ENCODE assay signal across 15 cellular contexts in the genomic region with DNA sequence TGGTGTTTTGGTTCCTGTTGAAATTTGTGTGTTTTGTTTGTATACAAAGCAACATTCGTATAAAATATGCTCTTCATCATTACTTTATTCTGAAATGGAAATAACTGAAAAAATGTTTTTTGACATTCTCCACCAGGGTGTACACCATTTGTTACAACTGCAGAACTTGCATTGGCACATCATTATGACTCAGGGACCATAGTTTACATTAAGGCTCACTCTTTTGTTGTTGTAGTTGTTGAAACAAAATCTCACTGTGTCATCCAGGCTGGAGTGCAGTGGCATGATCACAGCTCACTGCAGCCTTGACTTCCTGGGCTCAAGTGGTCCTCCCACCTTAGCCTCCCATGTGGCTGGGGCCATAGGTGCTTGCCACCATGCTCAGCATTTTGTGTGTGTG.
DNase-seq lines count a peak whose midpoint lies in the region; ATAC-seq and TF ChIP-seq lines count a peak whose summit lies in the region.
"Had no signal": no experiment of that assay in that cellular context is flagged by ENCODE, and none has a peak within 500 bp of the region (broad histone marks: within the 10 kb centered on the region; RNA-seq: fewer than 3 reads in every experiment).

No MANE protein-coding gene starts in this region.

- H3K36me3 Mint-ChIP-seq in activated CD8-positive, alpha-beta memory T cell treated with anti-CD3 and anti-CD28 coated beads, Interleukin-2, amount 10 ng/mL, durations not matched to agents 7 days and 5 days = no peaks in the 10 kb centered on the region
- no peaks in the 10 kb centered on the region for H3K36me3 Mint-ChIP-seq in endodermal cell (ENCODE audit: low read depth)
- H3K36me3 Mint-ChIP-seq: CD4-positive, CD25-positive, alpha-beta regulatory T cell had no signal

- no peak overlapping the region for H2BK15ac ChIP-seq in IMR-90 (ENCODE audit: low read depth, low read length)

- no peak overlapping the region for H2AFZ ChIP-seq in IMR-90 (replicated peaks; ENCODE audit: low read length, poor library complexity)
- H2AFZ ChIP-seq: GM23338 had no signal

- H2AK9ac ChIP-seq in IMR-90 (replicated peaks; ENCODE audit: low read depth, low read length, poor library complexity) = no peak overlapping the region

- H3K56ac ChIP-seq in IMR-90 (ENCODE audit: extremely low read depth, insufficient read depth, low read length) = no peak overlapping the region

- BruUV-seq in IMR-90 (replicated peaks; lab: Mats Ljungman, UMichigan) = no TSS peak

- H3K9me3 Mint-ChIP-seq in activated CD8-positive, alpha-beta memory T cell treated with anti-CD3 and anti-CD28 coated beads, Interleukin-2, amount 10 ng/mL, durations not matched to agents 7 days and 5 days (ENCODE audit: low read depth) = peaks cover 14% of the 10 kb centered on the region
- H3K9me3 Mint-ChIP-seq in endodermal cell = no peaks in the 10 kb centered on the region
- H3K9me3 Mint-ChIP-seq: GM23338, H9 had no signal

- WGBS in IMR-90 (ENCODE audit: extremely low coverage in 2 of 2, insufficient read length in 1 of 2), 2 experiments = no CpG with 5 or more reads among the region's 1 CpG
- WGBS in endodermal cell (ENCODE audit: insufficient coverage in 1 of 2, insufficient read length in 1 of 2), 2 experiments = 100% methylated on average over 1 of the region's 1 CpG; no CpG with 5 or more reads in 1 of the 2 experiments

- no peak for TF ChIP-seq RAD21 in IMR-90 (IDR thresholded peaks at IDR 0.05; ENCODE audit: low read length)

- no peak overlapping the region for H3K18ac ChIP-seq in IMR-90 (ENCODE audit: low read depth, low read length)

- no peak overlapping the region for H3K4ac ChIP-seq in IMR-90 (ENCODE audit: low read depth, low read length)

- no peaks in the 10 kb centered on the region for H3K27me3 Mint-ChIP-seq in activated CD8-positive, alpha-beta memory T cell treated with anti-CD3 and anti-CD28 coated beads, Interleukin-2, amount 10 ng/mL, durations not matched to agents 7 days and 5 days
- H3K27me3 Mint-ChIP-seq in endodermal cell (ENCODE audit: insufficient read depth) = no peaks in the 10 kb centered on the region
- H3K27me3 Mint-ChIP-seq: CD4-positive, CD25-positive, alpha-beta regulatory T cell had no signal

- no peak overlapping the region for H3K4me2 ChIP-seq in IMR-90 (ENCODE audit: low read depth, low read length)
- H3K4me2 ChIP-seq: BLaER1 treated with 17β-estradiol and CSF1 and Interleukin-3, amounts not matched to agents 10 nM and 100 nM; GM23338 had no signal

- dilution Hi-C loops in IMR-90 (cut with HindIII; ENCODE audit: low sequenced_read_pairs, unreplicated experiment) = no loop called here

- H4K5ac ChIP-seq in IMR-90 (ENCODE audit: low read depth, low read length) = no peak overlapping the region

- no peak overlapping the region for H3K23ac ChIP-seq in IMR-90 (ENCODE audit: low read depth, low read length)

- H2BK120ac ChIP-seq in IMR-90 (ENCODE audit: low read depth, low read length) = no peak overlapping the region

- intact Hi-C loops in Right ventricle myocardium inferior (cut with DNase I) = loop anchor here (5.0 kb wide), 1 partner anchor 93 kb away; no protein-coding TSS in a partner anchor
- intact Hi-C loops in left ventricle myocardium inferior (cut with micrococcal nuclease) = no loop called here
- intact Hi-C loops in IMR-90 (cut with micrococcal nuclease) = no loop called here

- no peak overlapping the region for H4K91ac ChIP-seq in IMR-90 (ENCODE audit: insufficient read depth, low read depth, low read length)

- H3K4me3 ChIP-seq in left ventricle myocardium inferior = no peak overlapping the region
- H3K4me3 ChIP-seq in IMR-90 (ENCODE audit: insufficient read depth, low read depth, low read length) = no peak overlapping the region
- no peak overlapping the region for H3K4me3 ChIP-seq in endodermal cell (ENCODE audit: low read length)
- H3K4me3 ChIP-seq: BLaER1 treated with 17β-estradiol and CSF1 and Interleukin-3, amounts not matched to agents 10 nM and 100 nM; GM12878; GM23338 had no signal

- no peak overlapping the region for H3K4me3 Mint-ChIP-seq in activated CD8-positive, alpha-beta memory T cell treated with anti-CD3 and anti-CD28 coated beads, Interleukin-2, amount 10 ng/mL, durations not matched to agents 7 days and 5 days
- no peak overlapping the region for H3K4me3 Mint-ChIP-seq in endodermal cell
- H3K4me3 Mint-ChIP-seq: CD4-positive, CD25-positive, alpha-beta regulatory T cell; GM23338; H9 had no signal

- CTCF ChIA-PET in IMR-90 (lab: Yijun Ruan, JAX) = no interaction called here
- CTCF ChIA-PET in activated CD8-positive, alpha-beta memory T cell treated with anti-CD3 and anti-CD28 coated beads, Interleukin-2, amount 10 ng/mL, durations not matched to agents 7 days and 5 days (lab: Charles Lee) = no interaction called here

- H3K4me1 Mint-ChIP-seq in activated CD8-positive, alpha-beta memory T cell treated with anti-CD3 and anti-CD28 coated beads, Interleukin-2, amount 10 ng/mL, durations not matched to agents 7 days and 5 days = no peaks in the 10 kb centered on the region
- H3K4me1 Mint-ChIP-seq in endodermal cell = no peaks in the 10 kb centered on the region
- H3K4me1 Mint-ChIP-seq: CD4-positive, CD25-positive, alpha-beta regulatory T cell; GM23338; H9 had no signal

- no peaks in the 10 kb centered on the region for H4K20me1 ChIP-seq in IMR-90 (ENCODE audit: insufficient read depth, low read length)
- H4K20me1 ChIP-seq: BLaER1 treated with 17β-estradiol and CSF1 and Interleukin-3, amounts not matched to agents 10 nM and 100 nM had no signal

- H2BK20ac ChIP-seq in IMR-90 (ENCODE audit: low read depth, low read length) = no peak overlapping the region

- DNase-seq in Right ventricle myocardium inferior (ENCODE audit: missing footprints) (peak; percentile 9), left ventricle myocardium inferior (no peak), IMR-90 (peak; percentile 67), iris pigment epithelial cell (ENCODE audit: low read depth) (peak; percentile 57), endodermal cell (no peak)
- no peak for DNase-seq in activated CD8-positive, alpha-beta memory T cell treated with anti-CD3 and anti-CD28 coated beads, Interleukin-2, amount 10 ng/mL, durations not matched to agents 7 days and 5 days
- DNase-seq: ACHN; CD4-positive, CD25-positive, alpha-beta regulatory T cell; DMS 273 treated with DMSO at 0.1 percent for 48 hours; DMS79 treated with DMSO at 0.1 percent for 48 hours; H9 had no signal

- POLR2A ChIA-PET in IMR-90 (lab: Charles Lee; ENCODE audit: unreplicated experiment) = no interaction called here

- TF ChIP-seq CTCF in left ventricle myocardium inferior (IDR thresholded peaks at IDR 0.05; ENCODE audit: borderline replicate concordance) = no peak
- TF ChIP-seq CTCF in IMR-90 (conservative IDR thresholded peaks at IDR 0.05; ENCODE audit: low read depth, low read length) = no peak
- TF ChIP-seq CTCF in endodermal cell (conservative IDR thresholded peaks at IDR 0.05) = no peak

- no peak overlapping the region for H4K8ac ChIP-seq in IMR-90 (ENCODE audit: low read depth in 2 of 2, low read length in 2 of 2)

- H3K27ac Mint-ChIP-seq in activated CD8-positive, alpha-beta memory T cell treated with anti-CD3 and anti-CD28 coated beads, Interleukin-2, amount 10 ng/mL, durations not matched to agents 7 days and 5 days = no peak overlapping the region
- no peak overlapping the region for H3K27ac Mint-ChIP-seq in endodermal cell
- H3K27ac Mint-ChIP-seq: CD4-positive, CD25-positive, alpha-beta regulatory T cell; GM23338; H9 had no signal

- H3K4me1 ChIP-seq in left ventricle myocardium inferior (peaks cover 19% of the 10 kb centered on the region), IMR-90 (ENCODE audit: control insufficient read depth, insufficient read depth, low read length) (no peaks in the 10 kb centered on the region), endodermal cell (ENCODE audit: control insufficient read depth, insufficient read depth, low read length) (no peaks in the 10 kb centered on the region)

- H2AK5ac ChIP-seq in IMR-90 (ENCODE audit: low read depth, low read length) = no peak overlapping the region

- H3K27ac ChIP-seq in left ventricle myocardium inferior (replicated peaks) (no peak overlapping the region), IMR-90 (ENCODE audit: insufficient read depth, low read length) (no peak overlapping the region), endodermal cell (ENCODE audit: low read depth, low read length) (no peak overlapping the region)
- H3K27ac ChIP-seq: BLaER1 treated with 17β-estradiol and CSF1 and Interleukin-3, amounts not matched to agents 10 nM and 100 nM had no signal

- no peak for TF ChIP-seq POLR2A in IMR-90 (IDR thresholded peaks at IDR 0.05; ENCODE audit: low read depth, low read length)

- no peaks in the 10 kb centered on the region for H3K9me1 ChIP-seq in IMR-90 (ENCODE audit: insufficient read depth, low read length)

- in situ Hi-C loops in IMR-90 (cut with MboI; ENCODE audit: low sequenced_read_pairs) = no loop called here

- H3K27me3 ChIP-seq in left ventricle myocardium inferior (ENCODE audit: low read depth) = no peaks in the 10 kb centered on the region
- H3K27me3 ChIP-seq in IMR-90 (ENCODE audit: control insufficient read depth, insufficient read depth, low read length) = peaks cover 2% of the 10 kb centered on the region
- H3K27me3 ChIP-seq in endodermal cell (ENCODE audit: control insufficient read depth, insufficient read depth, low read length, poor library complexity, severe bottlenecking) = no peaks in the 10 kb centered on the region
- H3K27me3 ChIP-seq: BLaER1 treated with 17β-estradiol and CSF1 and Interleukin-3, amounts not matched to agents 10 nM and 100 nM had no signal

- ATAC-seq in Right ventricle myocardium inferior (no peak), IMR-90 (ENCODE audit: low read depth) (peak; percentile 49), HG02763 (IDR thresholded peaks at IDR 0.05; ENCODE audit: unreplicated experiment) (no peak)
- ATAC-seq in activated CD8-positive, alpha-beta memory T cell treated with anti-CD3 and anti-CD28 coated beads, Interleukin-2, amount 10 ng/mL, durations not matched to agents 7 days and 5 days = no peak
- ATAC-seq: GM12878, GM23338 had no signal

- no peak overlapping the region for H3K9ac ChIP-seq in IMR-90 (ENCODE audit: low read depth, low read length)
- no peak overlapping the region for H3K9ac ChIP-seq in endodermal cell (ENCODE audit: extremely low read depth, low read length, poor library complexity, severe bottlenecking)
- H3K9ac ChIP-seq: BLaER1 treated with 17β-estradiol and CSF1 and Interleukin-3, amounts not matched to agents 10 nM and 100 nM had no signal

- no peaks in the 10 kb centered on the region for H3K9me3 ChIP-seq in left ventricle myocardium inferior (replicated peaks)
- peaks cover 2% of the 10 kb centered on the region for H3K9me3 ChIP-seq in IMR-90 (ENCODE audit: control insufficient read depth, insufficient read depth, low read length)
- no peaks in the 10 kb centered on the region for H3K9me3 ChIP-seq in endodermal cell (ENCODE audit: control insufficient read depth, low read length)
- H3K9me3 ChIP-seq: BLaER1 treated with 17β-estradiol and CSF1 and Interleukin-3, amounts not matched to agents 10 nM and 100 nM had no signal

- H2BK5ac ChIP-seq in IMR-90 (ENCODE audit: low read depth, low read length, poor library complexity, severe bottlenecking) = no peak overlapping the region

- no peak overlapping the region for H3K14ac ChIP-seq in IMR-90 (replicated peaks; ENCODE audit: low read depth, low read length)

- H3K36me3 ChIP-seq in left ventricle myocardium inferior = no peaks in the 10 kb centered on the region
- H3K36me3 ChIP-seq in IMR-90 (ENCODE audit: control insufficient read depth, insufficient read depth, low read length) = no peaks in the 10 kb centered on the region
- H3K36me3 ChIP-seq in endodermal cell (ENCODE audit: control insufficient read depth, insufficient read depth, low read length) = no peaks in the 10 kb centered on the region
- H3K36me3 ChIP-seq: BLaER1 treated with 17β-estradiol and CSF1 and Interleukin-3, amounts not matched to agents 10 nM and 100 nM had no signal

- H3K79me1 ChIP-seq in IMR-90 (ENCODE audit: low read depth in 1 of 2, low read length in 2 of 2) = no peaks in the 10 kb centered on the region

Comparison
In these comparisons a context has a peak if more than half of its experiments do, and no peak if none do; other contexts are left out.
1. DNase-seq: peak in Right ventricle myocardium inferior (single experiment), IMR-90 (single experiment) and iris pigment epithelial cell (single experiment); none in left ventricle myocardium inferior (single experiment), activated CD8-positive, alpha-beta memory T cell treated with anti-CD3 and anti-CD28 coated beads, Interleukin-2, amount 10 ng/mL, durations not matched to agents 7 days and 5 days (single experiment) and endodermal cell (single experiment).